In genomic region chr11:124919836-124920755, GRCh38 we compare ENCODE assay signal across 10 cellular contexts. TPM values are rescaled to one million over a fixed set of nuclear protein-coding genes. Genes with fewer than 3 reads are reported as not detected.
DNase-seq lines count a peak whose midpoint lies in the region; ATAC-seq and TF ChIP-seq lines count a peak whose summit lies in the region.
"Had no signal": no experiment of that assay in that cellular context is flagged by ENCODE, and none has a peak within 500 bp of the region (broad histone marks: within the 10 kb centered on the region; RNA-seq: fewer than 3 reads in every experiment).

No MANE protein-coding gene starts in this region.

- H3K27me3 ChIP-seq in CD4-positive, alpha-beta T cell (ENCODE audit: control insufficient read depth, insufficient read depth, low read length): no peaks in the 10 kb centered on the region
- peaks cover 7% of the 10 kb centered on the region for H3K27me3 ChIP-seq in trophoblast cell (ENCODE audit: insufficient read depth, low read length)
- H3K27me3 ChIP-seq in stomach: peaks cover 0 to 39% (median 15%) of the 10 kb centered on the region in 3 donors

- no peak overlapping the region for H4K8ac ChIP-seq in trophoblast cell (ENCODE audit: low read depth, low read length)

- H3K79me1 ChIP-seq in trophoblast cell (ENCODE audit: low read length): peaks cover 4% of the 10 kb centered on the region

- no peak for TF ChIP-seq EP300 in stomach (IDR thresholded peaks at IDR 0.05)

- no peak overlapping the region for H2BK12ac ChIP-seq in trophoblast cell (ENCODE audit: low read length)

- no peak overlapping the region for H3K9ac ChIP-seq in trophoblast cell (ENCODE audit: low read length)

- no peak for TF ChIP-seq CTCF in CD4-positive, alpha-beta T cell (IDR thresholded peaks at IDR 0.05)
- TF ChIP-seq CTCF in glutamatergic neuron (IDR thresholded peaks at IDR 0.05; ENCODE audit: partially characterized antibody, unreplicated experiment) (no peak), stomach (IDR thresholded peaks at IDR 0.05) (no peak)

- no peak overlapping the region for H4K91ac ChIP-seq in trophoblast cell (ENCODE audit: low read depth, low read length)

- H3K4me1 Mint-ChIP-seq in CD4-positive, alpha-beta T cell (ENCODE audit: low read depth): peaks cover 40% of the 10 kb centered on the region
- H3K4me1 Mint-ChIP-seq in glutamatergic neuron (ENCODE audit: low read depth, unreplicated experiment): peaks cover 9% of the 10 kb centered on the region

- H3K4me3 ChIP-seq in trophoblast cell (ENCODE audit: low read depth, low read length): no peak overlapping the region
- H3K4me3 ChIP-seq in stomach: peak overlapping the region in 2 of 4 donors; percentile 45 to 49

- H3K79me2 ChIP-seq in trophoblast cell (ENCODE audit: control insufficient read depth, insufficient read depth, low read length, poor library complexity): peaks cover 2% of the 10 kb centered on the region

- H3K4me3 Mint-ChIP-seq in CD4-positive, alpha-beta T cell: peak overlapping the region; percentile 85
- peak overlapping the region; percentile 84 for H3K4me3 Mint-ChIP-seq in glutamatergic neuron (ENCODE audit: unreplicated experiment)

- no peak overlapping the region for H3K27ac ChIP-seq in CD4-positive, alpha-beta T cell (ENCODE audit: low read depth, low read length)
- H3K27ac ChIP-seq in trophoblast cell (ENCODE audit: low read depth, low read length) (no peak overlapping the region), stomach (no peak overlapping the region)
- H3K27ac ChIP-seq: foreskin keratinocyte had no signal

- no peaks in the 10 kb centered on the region for H3K36me3 Mint-ChIP-seq in CD4-positive, alpha-beta T cell (ENCODE audit: low read depth)
- peaks cover 23% of the 10 kb centered on the region for H3K36me3 Mint-ChIP-seq in glutamatergic neuron (ENCODE audit: unreplicated experiment)

- no peak overlapping the region for H4K12ac ChIP-seq in trophoblast cell (ENCODE audit: low read depth, low read length)

- no peak overlapping the region for H2BK5ac ChIP-seq in trophoblast cell (ENCODE audit: low read depth, low read length, poor library complexity)

- no peak overlapping the region for H2AK5ac ChIP-seq in trophoblast cell (ENCODE audit: low read length)

- intact Hi-C loops in CD4-positive, alpha-beta T cell (cut with DNase I, micrococcal nuclease): loop anchor here (2.0 to 5.0 kb wide), 4 partner anchors 31 to 222 kb away; no protein-coding TSS in a partner anchor
- intact Hi-C loops in stomach (cut with DNase I; ENCODE audit: low total_unique reads): no loop called here

- DNase-seq in CD4-positive, alpha-beta T cell: no peak
- peak; percentile 64 for DNase-seq in NCI-H524 treated with DMSO at 0.1 percent for 48 hours (lab: John Stamatoyannopoulos, UW)
- no peak for DNase-seq in glutamatergic neuron
- DNase-seq in trophoblast cell: no peak
- DNase-seq in NCI-H2196 (lab: John Stamatoyannopoulos, UW; ENCODE audit: unreplicated experiment): no peak
- no peak for DNase-seq in GM03348 (ENCODE audit: low spot score)
- no peak for DNase-seq in stomach
- DNase-seq: NCI-H1694 treated with DMSO at 0.1 percent for 48 hours had no signal

- H2BK120ac ChIP-seq in trophoblast cell (ENCODE audit: insufficient read depth, low read length, poor library complexity): no peak overlapping the region

- peak overlapping the region; percentile 63 for H3K4me2 ChIP-seq in trophoblast cell (ENCODE audit: low read length)

- no peak for ATAC-seq in CD4-positive, alpha-beta T cell (ENCODE audit: poor library complexity)
- no peak for ATAC-seq in HG03342 (IDR thresholded peaks at IDR 0.05; ENCODE audit: unreplicated experiment)

- CTCF ChIA-PET in CD4-positive, alpha-beta T cell (lab: Charles Lee): interaction anchor here (1.0 to 1.1 kb wide), 2 partner anchors 54 to 673 kb away, joined by 3 to 4 read pairs; partner anchors contain the start of gene STT3A

- no peak overlapping the region for H3K4ac ChIP-seq in trophoblast cell (ENCODE audit: low read depth, low read length)

- H3K14ac ChIP-seq in trophoblast cell (ENCODE audit: low read length): no peak overlapping the region

- H3K27me3 Mint-ChIP-seq in CD4-positive, alpha-beta T cell: no peaks in the 10 kb centered on the region
- peaks cover 17% of the 10 kb centered on the region for H3K27me3 Mint-ChIP-seq in glutamatergic neuron (ENCODE audit: unreplicated experiment)

- no peak overlapping the region for H3K23ac ChIP-seq in trophoblast cell (ENCODE audit: low read length)

- H3K9me3 ChIP-seq in CD4-positive, alpha-beta T cell (ENCODE audit: control insufficient read depth, low read length): no peaks in the 10 kb centered on the region
- H3K9me3 ChIP-seq in trophoblast cell (ENCODE audit: insufficient read depth, low read depth, low read length): peaks cover 5% of the 10 kb centered on the region
- H3K9me3 ChIP-seq in stomach: no peaks in the 10 kb centered on the region

- H3K36me3 ChIP-seq in trophoblast cell (ENCODE audit: control insufficient read depth in 1 of 2, insufficient read depth in 2 of 2, low read length in 2 of 2): no peaks in the 10 kb centered on the region
- H3K36me3 ChIP-seq in stomach: no peaks in the 10 kb centered on the region

- no peak for TF ChIP-seq POLR2A in stomach (IDR thresholded peaks at IDR 0.05)

- no peak overlapping the region for H3K18ac ChIP-seq in trophoblast cell (ENCODE audit: low read length)

- no CpG with 5 or more reads among the region's 8 CpGs for WGBS in trophoblast cell (ENCODE audit: extremely low coverage, insufficient coverage, insufficient read length)
- 92 to 96% (median 93%) methylated on average over 8 of the region's 8 CpGs for WGBS in stomach, 5 donors

- no peak overlapping the region for H2AFZ ChIP-seq in trophoblast cell (ENCODE audit: insufficient read depth, low read length, poor library complexity)

- no peaks in the 10 kb centered on the region for H3K9me3 Mint-ChIP-seq in CD4-positive, alpha-beta T cell
- peaks cover 6% of the 10 kb centered on the region for H3K9me3 Mint-ChIP-seq in glutamatergic neuron (ENCODE audit: unreplicated experiment)

- H3K4me1 ChIP-seq in trophoblast cell (ENCODE audit: control insufficient read depth in 1 of 2, insufficient read depth in 2 of 2, low read length in 2 of 2): peaks cover 0 to 5% of the 10 kb centered on the region in 2 experiments
- peaks cover 7 to 11% (median 9%) of the 10 kb centered on the region in 4 donors for H3K4me1 ChIP-seq in stomach
- H3K4me1 ChIP-seq: foreskin keratinocyte had no signal

- POLR2A ChIA-PET in CD4-positive, alpha-beta T cell (lab: Charles Lee): interaction anchor here (0.9 to 3.9 kb wide), 5 partner anchors 30 to 192 kb away, joined by 3 to 21 read pairs (median 5); partner anchors contain the start of genes CCDC15 and TMEM218

- peak overlapping the region; percentile 52 for H3K27ac Mint-ChIP-seq in CD4-positive, alpha-beta T cell
- H3K27ac Mint-ChIP-seq in glutamatergic neuron (ENCODE audit: unreplicated experiment): no peak overlapping the region

RNA-seq across cellular contexts. Expression of gene HEPN1, which starts 1.0 kb away (rescaled TPM):
- total RNA-seq in CD4-positive, alpha-beta T cell: not detected
- total RNA-seq in glutamatergic neuron (ENCODE audit: unreplicated experiment): not detected
- polyA plus RNA-seq in trophoblast cell (2013): not detected in 2 replicates
- not detected for total RNA-seq in stomach
- not detected for polyA plus RNA-seq in stomach
- total RNA-seq: foreskin keratinocyte had no signal
- polyA plus RNA-seq: foreskin keratinocyte had no signal

RNA-seq across cellular contexts. Expression of gene HEPACAM, which starts 15.8 kb away (rescaled TPM):
- not detected for total RNA-seq in CD4-positive, alpha-beta T cell
- not detected for total RNA-seq in glutamatergic neuron (ENCODE audit: unreplicated experiment)
- 0.04 TPM in 1 of 2 replicates, not detected in the other for polyA plus RNA-seq in trophoblast cell (2013)
- not detected for total RNA-seq in stomach
- under 1 TPM in 1 of 3 donors, not detected in 2; 0.10 TPM for polyA plus RNA-seq in stomach
- total RNA-seq: foreskin keratinocyte had no signal
- polyA plus RNA-seq: foreskin keratinocyte had no signal

RNA-seq across cellular contexts. Expression of gene ROBO4, which starts 22.4 kb away (rescaled TPM):
- not detected for total RNA-seq in CD4-positive, alpha-beta T cell
- not detected for total RNA-seq in glutamatergic neuron (ENCODE audit: unreplicated experiment)
- polyA plus RNA-seq in trophoblast cell (2013): 0.03 and 0.06 TPM in 2 replicates
- 10 to 100 TPM in 3 of 5 donors, 1 to 10 TPM in 2; 1.8 to 49.6 (median 12.1) TPM for total RNA-seq in stomach
- 1 to 10 TPM; 2.0 to 2.7 (median 2.6) TPM for polyA plus RNA-seq in stomach

RNA-seq across cellular contexts. Expression of gene CCDC15, which starts 33.9 kb away (rescaled TPM):
- total RNA-seq in CD4-positive, alpha-beta T cell: 1 to 10 TPM in 1 of 2 experiments, under 1 TPM in 1; 0.89 to 1.1 TPM
- 2.8 TPM for total RNA-seq in glutamatergic neuron (ENCODE audit: unreplicated experiment)
- 1.5 TPM in 2 replicates for polyA plus RNA-seq in trophoblast cell (2013)
- total RNA-seq in stomach: 10 to 100 TPM in 1 of 5 donors, 1 to 10 TPM in 3, under 1 TPM in 1; 0.43 to 15.6 (median 1.8) TPM
- polyA plus RNA-seq in stomach: under 1 TPM; 0.31 to 0.68 (median 0.61) TPM

RNA-seq across cellular contexts. Expression of gene ROBO3, which starts 54.9 kb away (rescaled TPM):
- total RNA-seq in CD4-positive, alpha-beta T cell: 10 to 100 TPM; 26.2 to 27.2 TPM
- total RNA-seq in glutamatergic neuron (ENCODE audit: unreplicated experiment): 5.9 TPM
- polyA plus RNA-seq in trophoblast cell (2013): 3.2 TPM in 2 replicates
- 10 to 100 TPM in 2 of 5 donors, 1 to 10 TPM in 2, not detected in 1; 1.7 to 39.1 (median 14.8) TPM for total RNA-seq in stomach
- 10 to 100 TPM in 1 of 3 donors, 1 to 10 TPM in 2; 2.4 to 14.2 (median 4.8) TPM for polyA plus RNA-seq in stomach
